ENCODE assay signal across 12 cellular contexts in genomic region chr14:73240816-73241480, GRCh38. TPM values are rescaled to one million over a fixed set of nuclear protein-coding genes. Genes with fewer than 3 reads are reported as not detected.
DNase-seq lines count a peak whose midpoint lies in the region; ATAC-seq and TF ChIP-seq lines count a peak whose summit lies in the region.
"Had no signal": no experiment of that assay in that cellular context is flagged by ENCODE, and none has a peak within 500 bp of the region (broad histone marks: within the 10 kb centered on the region; RNA-seq: fewer than 3 reads in every experiment).

No MANE protein-coding gene starts in this region.

- H3K9me3 ChIP-seq in right atrium auricular region: no peaks in the 10 kb centered on the region
- H3K9me3 ChIP-seq in OCI-LY7 (ENCODE audit: low read length): no peaks in the 10 kb centered on the region
- H3K9me3 ChIP-seq in uterus: no peaks in the 10 kb centered on the region

- H3K4me1 ChIP-seq in right atrium auricular region (peaks cover 0 to 49% of the 10 kb centered on the region in 2 donors), OCI-LY7 (ENCODE audit: insufficient read depth, low read length, poor library complexity, severe bottlenecking) (peaks cover 43% of the 10 kb centered on the region), uterus (peaks cover 0 to 15% of the 10 kb centered on the region in 2 donors)

- H3K4me3 ChIP-seq in right atrium auricular region (no peak overlapping the region), OCI-LY7 (ENCODE audit: low read depth, low read length, poor library complexity, severe bottlenecking) (no peak overlapping the region), uterus (no peak overlapping the region)

- BruUV-seq in OCI-LY7 (replicated peaks; lab: Mats Ljungman, UMichigan): no TSS peak

- intact Hi-C loops in Right ventricle myocardium inferior (cut with DNase I) (no loop called here), OCI-LY7 (cut with micrococcal nuclease; ENCODE audit: unreplicated experiment) (no loop called here), uterus (cut with DNase I; ENCODE audit: low total_unique reads) (no loop called here)

- H3K27me3 ChIP-seq in right atrium auricular region (peaks cover 0 to 8% of the 10 kb centered on the region in 2 donors), uterus (no peaks in the 10 kb centered on the region)

- no peak overlapping the region for H2AFZ ChIP-seq in OCI-LY7 (ENCODE audit: low read length)

- no peak for TF ChIP-seq POLR2A in uterus (IDR thresholded peaks at IDR 0.05)

- no peaks in the 10 kb centered on the region for H3K27me3 Mint-ChIP-seq in chondrocyte (ENCODE audit: low read depth)

- POLR2A ChIA-PET in OCI-LY7 (lab: Charles Lee): no interaction called here

- H3K9me3 Mint-ChIP-seq in chondrocyte (ENCODE audit: low read depth): no peaks in the 10 kb centered on the region
- H3K9me3 Mint-ChIP-seq: nephron had no signal

- ATAC-seq in Right ventricle myocardium inferior (peak; percentile 11), HG03378 (IDR thresholded peaks at IDR 0.05; ENCODE audit: unreplicated experiment) (no peak)

- TF ChIP-seq CTCF in right atrium auricular region (IDR thresholded peaks at IDR 0.05) (no peak), OCI-LY7 (conservative IDR thresholded peaks at IDR 0.05; ENCODE audit: low read length) (no peak), uterus (IDR thresholded peaks at IDR 0.05) (no peak), chondrocyte (IDR thresholded peaks at IDR 0.05) (no peak)

- H3K27ac Mint-ChIP-seq in chondrocyte (ENCODE audit: unreplicated experiment): no peak overlapping the region

- H3K27ac ChIP-seq in right atrium auricular region: no peak overlapping the region
- H3K27ac ChIP-seq in OCI-LY7 (ENCODE audit: low read depth, low read length, poor library complexity, severe bottlenecking): no peak overlapping the region
- H3K27ac ChIP-seq in uterus: peak overlapping the region; percentile 50 to 71

- H4K20me1 ChIP-seq in OCI-LY7 (ENCODE audit: insufficient read depth, low read length): no peaks in the 10 kb centered on the region

- H3K4me2 ChIP-seq in OCI-LY7 (ENCODE audit: low read length): peak overlapping the region; percentile 55

- DNase-seq in Right ventricle myocardium inferior (ENCODE audit: missing footprints): no peak
- DNase-seq in right atrium auricular region (ENCODE audit: low spot score): no peak
- peak; percentile 62 for DNase-seq in OCI-LY7 (ENCODE audit: low spot score)
- peak; percentile 3 for DNase-seq in hepatic stellate cell (ENCODE audit: low spot score)
- DNase-seq in uterus: peak in 1 of 2 donors; percentile 18
- no peak for DNase-seq in chondrocyte (ENCODE audit: low spot score)
- no peak for DNase-seq in LoVo (ENCODE audit: low spot score)
- DNase-seq: activated CD4-positive, CD25-positive, alpha-beta regulatory T cell; activated T-cell treated with anti-CD3 and anti-CD28 coated beads for 4 hours; stimulated activated CD4-positive, alpha-beta T cell treated with anti-CD3 and anti-CD28 coated beads, Interleukin-12 subunit alpha, Interleukin-12 subunit beta, amount 100 ng/mL, for 4 hours had no signal

- H3K9me2 ChIP-seq in OCI-LY7 (ENCODE audit: insufficient read depth, low read length): no peaks in the 10 kb centered on the region

- peaks cover 2% of the 10 kb centered on the region for H3K36me3 Mint-ChIP-seq in chondrocyte (ENCODE audit: low read depth)

- H3K79me2 ChIP-seq in OCI-LY7 (ENCODE audit: insufficient read depth, low read depth, low read length): no peaks in the 10 kb centered on the region

- H3K36me3 ChIP-seq in right atrium auricular region (no peaks in the 10 kb centered on the region), OCI-LY7 (ENCODE audit: insufficient read depth, low read length) (no peaks in the 10 kb centered on the region), uterus (no peaks in the 10 kb centered on the region)

- H3K4me3 Mint-ChIP-seq in chondrocyte (ENCODE audit: unreplicated experiment): no peak overlapping the region

- peaks cover 53% of the 10 kb centered on the region for H3K4me1 Mint-ChIP-seq in chondrocyte (ENCODE audit: low read depth)

- CTCF ChIA-PET in OCI-LY7 (lab: Charles Lee; ENCODE audit: unreplicated experiment): interaction anchor here (0.7 kb wide), 1 partner anchor 23 kb away, joined by 7 read pairs; no protein-coding TSS in a partner anchor

RNA-seq across cellular contexts. Expression of gene PAPLN, which starts 3.6 kb away (rescaled TPM):
- 2.5 TPM for total RNA-seq in Right ventricle myocardium inferior
- total RNA-seq in right atrium auricular region: 1 to 10 TPM; 5.1 to 6.7 TPM
- total RNA-seq in OCI-LY7 (2014; rRNA removed; shearing (Covaris generic)): 2.8 and 4.0 TPM in 2 replicates
- total RNA-seq in OCI-LY7 (2022): 7.9 and 9.0 TPM in 2 replicates
- 10 to 100 TPM; 16.5 to 40.2 (median 33.1) TPM for total RNA-seq in uterus
- total RNA-seq in chondrocyte: 16.4 to 45.3 TPM (median 16.8 TPM) in 3 replicates

Comparison
In these comparisons a context has a peak if more than half of its experiments do, and no peak if none do; other contexts are left out.
1. DNase-seq: peak in OCI-LY7 (single experiment) and hepatic stellate cell (single experiment); none in Right ventricle myocardium inferior (single experiment), right atrium auricular region (single experiment), chondrocyte (single experiment) and LoVo (single experiment).
2. H3K27ac ChIP-seq: peak in uterus (2 of 2); none in right atrium auricular region (0 of 2) and OCI-LY7 (single experiment).